Comparison of ENCODE assay signal across 8 cellular contexts in the genomic region with DNA sequence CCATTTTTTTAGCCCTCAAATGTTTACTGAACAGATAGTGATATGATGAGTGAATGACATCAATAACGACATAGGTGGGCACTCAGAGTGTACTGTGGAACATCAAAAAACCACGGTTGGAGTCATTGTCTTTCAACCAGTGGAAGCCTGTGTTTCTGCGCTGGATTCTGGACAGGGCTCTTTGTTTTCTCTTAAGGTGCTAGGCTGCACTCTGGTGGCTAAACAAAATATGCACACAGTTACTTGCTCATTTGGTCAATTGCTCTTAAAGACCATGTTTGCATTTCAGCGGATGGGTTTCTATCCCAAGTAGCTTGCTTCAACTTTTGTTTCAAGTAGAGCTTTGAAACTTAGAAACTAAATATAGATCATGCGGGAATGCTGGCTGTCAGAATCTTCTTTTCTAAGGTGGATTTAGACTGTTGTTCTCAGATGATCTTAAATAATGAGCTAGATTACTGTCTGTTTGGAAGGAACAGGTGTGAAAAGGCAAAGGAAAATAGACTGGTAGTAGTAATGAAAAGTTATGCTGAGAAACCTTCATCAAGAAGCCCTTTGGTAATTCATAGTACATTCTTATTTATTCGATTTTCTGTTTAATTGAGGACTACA.
DNase-seq lines count a peak whose midpoint lies in the region; ATAC-seq and TF ChIP-seq lines count a peak whose summit lies in the region.

No MANE protein-coding gene starts in this region.

- ATAC-seq in GM18861 (IDR thresholded peaks at IDR 0.05; ENCODE audit: unreplicated experiment) = peak; percentile 84
- peak; percentile 73 for ATAC-seq in HG03060 (IDR thresholded peaks at IDR 0.05; ENCODE audit: low read depth, unreplicated experiment)

- DNase-seq in NCI-H2081 (lab: John Stamatoyannopoulos, UW) (peak; percentile 68 to 74), T-helper 9 cell (peak; percentile 15), cerebellar cortex (ENCODE audit: low spot score) (peak; percentile 96), left kidney (ENCODE audit: low read depth, low spot score) (peak; percentile 93)
- DNase-seq in stimulated activated CD8-positive, alpha-beta memory T cell treated with anti-CD3 and anti-CD28 coated beads, Interleukin-12 subunit alpha, Interleukin-12 subunit beta, amount 100 ng/mL, for 1 hour (ENCODE audit: low read depth) = peak; percentile 12

- TF ChIP-seq CTCF in C4-2B (conservative IDR thresholded peaks at IDR 0.05) = peak; percentile 83

- H3K27ac ChIP-seq in C4-2B = no peak overlapping the region

Comparison
In these comparisons a context has a peak if more than half of its experiments do, and no peak if none do; other contexts are left out.
1. DNase-seq: peak in every context shown above with its lines; median percentile 96 in cerebellar cortex; 93 in left kidney; 71 in NCI-H2081; 15 in T-helper 9 cell; 12 in stimulated activated CD8-positive, alpha-beta memory T cell treated with anti-CD3 and anti-CD28 coated beads, Interleukin-12 subunit alpha, Interleukin-12 subunit beta, amount 100 ng/mL, for 1 hour.